ENCODE assay signal across 20 cellular contexts in the genomic region with DNA sequence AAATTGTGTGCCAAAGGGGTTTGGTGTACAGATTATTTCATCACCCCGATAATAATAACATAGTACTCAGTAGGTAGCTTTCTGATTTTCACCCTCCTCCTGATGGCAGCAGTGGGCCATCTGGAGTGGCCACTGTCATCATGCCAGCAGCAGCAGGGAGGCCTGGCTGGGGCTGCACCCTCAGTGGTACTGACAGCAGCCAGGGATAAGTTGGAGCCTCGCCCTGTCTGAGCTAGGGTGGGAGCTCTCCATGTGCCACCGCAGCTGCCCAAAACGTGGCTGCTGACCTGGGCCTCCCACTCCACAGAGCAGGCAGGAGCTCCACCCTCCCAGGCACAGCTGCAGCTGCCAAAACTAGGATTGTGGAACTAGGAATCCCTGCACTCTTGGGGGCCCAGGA.
DNase-seq lines count a peak whose midpoint lies in the region; ATAC-seq, FAIRE-seq and TF ChIP-seq lines count a peak whose summit lies in the region.
"Had no signal": no experiment of that assay in that cellular context is flagged by ENCODE, and none has a peak within 500 bp of the region (broad histone marks: within the 10 kb centered on the region; RNA-seq: fewer than 3 reads in every experiment).

No MANE protein-coding gene starts in this region.

- H3K56ac ChIP-seq in mesendoderm (ENCODE audit: low read length): no peak overlapping the region

- H3K4me2 ChIP-seq in K562 (ENCODE audit: insufficient read depth, low read length): no peak overlapping the region
- H3K4me2 ChIP-seq in mesendoderm (ENCODE audit: low read length): no peak overlapping the region

- no peaks in the 10 kb centered on the region for H3K79me1 ChIP-seq in mesendoderm (ENCODE audit: low read length)

- no peak overlapping the region for H2BK5ac ChIP-seq in mesendoderm (ENCODE audit: low read length)

- H3K27me3 ChIP-seq in right cardiac atrium (ENCODE audit: control insufficient read depth, insufficient read depth) (no peaks in the 10 kb centered on the region), right atrium auricular region (no peaks in the 10 kb centered on the region), K562 (ENCODE audit: control insufficient read depth in 2 of 2, insufficient read depth in 2 of 2, low read length in 2 of 2) (no peaks in the 10 kb centered on the region), mesendoderm (ENCODE audit: insufficient read depth, low read length, poor library complexity) (no peaks in the 10 kb centered on the region), ovary (no peaks in the 10 kb centered on the region)
- H3K27me3 ChIP-seq: breast epithelium, esophagus squamous epithelium, heart left ventricle, sigmoid colon had no signal

- H3K27ac ChIP-seq in right cardiac atrium (ENCODE audit: low read length) (no peak overlapping the region), right atrium auricular region (no peak overlapping the region), K562 (ENCODE audit: extremely low read depth, low read depth, low read length) (no peak overlapping the region), mesendoderm (ENCODE audit: low read depth, low read length) (no peak overlapping the region), ovary (no peak overlapping the region)
- H3K27ac ChIP-seq: breast epithelium, esophagus squamous epithelium, heart left ventricle, sigmoid colon had no signal

- no peak overlapping the region for H4K5ac ChIP-seq in mesendoderm (ENCODE audit: low read length)

- no peaks in the 10 kb centered on the region for H4K20me1 ChIP-seq in K562 (replicated peaks; ENCODE audit: control insufficient read depth, insufficient read depth, low read length)

- H3K4me3 ChIP-seq in right cardiac atrium (ENCODE audit: low read length): no peak overlapping the region
- H3K4me3 ChIP-seq in right atrium auricular region: no peak overlapping the region
- H3K4me3 ChIP-seq in K562: no peak overlapping the region
- no peak overlapping the region for H3K4me3 ChIP-seq in mesendoderm (ENCODE audit: low read length)
- no peak overlapping the region for H3K4me3 ChIP-seq in ovary
- H3K4me3 ChIP-seq: breast epithelium, esophagus squamous epithelium, heart left ventricle, sigmoid colon had no signal

- in situ Hi-C loops in K562 (cut with MboI): no loop called here

- no peaks in the 10 kb centered on the region for H3K9me1 ChIP-seq in K562 (ENCODE audit: control insufficient read depth, insufficient read depth, low read length)

- POLR2A ChIA-PET in K562 (lab: Yijun Ruan, JAX): interaction anchor here (1.2 kb wide), 1 partner anchor 11 kb away, joined by 4 read pairs; no protein-coding TSS in a partner anchor

- TF ChIP-seq EP300 in K562 (IDR thresholded peaks at IDR 0.05; ENCODE audit: low read length) (no peak), ovary (IDR thresholded peaks at IDR 0.05) (no peak)

- no peak overlapping the region for H3K9ac ChIP-seq in K562 (ENCODE audit: insufficient read depth in 1 of 2, low read depth in 2 of 2, low read length in 2 of 2)
- H3K9ac ChIP-seq in mesendoderm (ENCODE audit: low read length): no peak overlapping the region

- intact Hi-C loops in right cardiac atrium (cut with DNase I) (no loop called here), K562 (cut with micrococcal nuclease) (no loop called here), ovary (cut with DNase I) (no loop called here)

- H3K9me3 ChIP-seq in right cardiac atrium (ENCODE audit: control insufficient read depth, low read length) (no peaks in the 10 kb centered on the region), right atrium auricular region (no peaks in the 10 kb centered on the region), K562 (replicated peaks; ENCODE audit: control insufficient read depth, insufficient read depth, low read depth, low read length) (no peaks in the 10 kb centered on the region), ovary (no peaks in the 10 kb centered on the region)
- H3K9me3 ChIP-seq: sigmoid colon had no signal

- TF ChIP-seq CTCF in right atrium auricular region (IDR thresholded peaks at IDR 0.05): no peak
- TF ChIP-seq CTCF in K562 (IDR thresholded peaks at IDR 0.05 in 2 of 3, conservative IDR thresholded peaks at IDR 0.05 in 1 of 3; ENCODE audit: insufficient read depth in 2 of 3, low read depth in 1 of 3, low read length in 3 of 3): no peak
- no peak for TF ChIP-seq CTCF in ovary (IDR thresholded peaks at IDR 0.05)

- no peaks in the 10 kb centered on the region for H3K36me3 ChIP-seq in right atrium auricular region
- H3K36me3 ChIP-seq in K562 (ENCODE audit: control insufficient read depth, insufficient read depth, low read length): no peaks in the 10 kb centered on the region
- no peaks in the 10 kb centered on the region for H3K36me3 ChIP-seq in mesendoderm (ENCODE audit: control insufficient read depth, insufficient read depth, low read length)
- no peaks in the 10 kb centered on the region for H3K36me3 ChIP-seq in ovary
- H3K36me3 ChIP-seq: breast epithelium, esophagus squamous epithelium, heart left ventricle, sigmoid colon had no signal

- H3K79me2 ChIP-seq in K562 (ENCODE audit: control insufficient read depth, insufficient read depth, low read length): no peaks in the 10 kb centered on the region
- no peaks in the 10 kb centered on the region for H3K79me2 ChIP-seq in mesendoderm (ENCODE audit: control insufficient read depth, insufficient read depth, low read length)

- H2AFZ ChIP-seq in K562 (ENCODE audit: low read depth, low read length): no peak overlapping the region

- ATAC-seq in right cardiac atrium: no peak
- peak; percentile 46 for ATAC-seq in K562
- no peak for ATAC-seq in left lobe of liver
- ATAC-seq in esophagus mucosa: no peak
- ATAC-seq: activated T-helper 17 cell treated with anti-CD3 and anti-CD28 coated beads, Interleukin-2, amount 50 U/mL, for 72 hours had no signal

- no peak overlapping the region for H2BK120ac ChIP-seq in mesendoderm (ENCODE audit: low read depth, low read length)

- DNase-seq in right cardiac atrium (peak in 2 of 3 donors; percentile 6 to 47), right atrium auricular region (ENCODE audit: low spot score) (no peak), K562 (ENCODE audit: extremely low read depth in 1 of 4, low spot score in 3 of 4) (no peak), mesendoderm (peak; percentile 12), HT-29 (ENCODE audit: low spot score) (no peak), ovary (no peak), left lobe of liver (ENCODE audit: low spot score) (no peak)
- DNase-seq: activated CD4-positive, CD25-positive, alpha-beta regulatory T cell; activated naive CD8-positive, alpha-beta T cell treated with anti-CD3 and anti-CD28 coated beads, Interleukin-2, amount 50 U/mL, for 24 hours; esophagus squamous epithelium; IMR-90; NCI-H2107; sigmoid colon; stimulated activated CD4-positive, alpha-beta T cell treated with anti-CD3 and anti-CD28 coated beads, Interleukin-2, amount 100 ng/mL, for 24 hours; T-helper 2 cell had no signal

- TF ChIP-seq POLR2A in K562 (conservative IDR thresholded peaks at IDR 0.05): no peak
- TF ChIP-seq POLR2A in ovary (IDR thresholded peaks at IDR 0.05): no peak

- CTCF ChIA-PET in K562 (lab: Yijun Ruan, JAX; ENCODE audit: low intra/inter-chr PET ratio): no interaction called here

- no peak for FAIRE-seq in K562 (lab: Jason Lieb, UNC)
- FAIRE-seq: islet of Langerhans had no signal

- no peak overlapping the region for H3K18ac ChIP-seq in mesendoderm (ENCODE audit: low read length)

- no peak for TF ChIP-seq RAD21 in K562 (CRISPR knock-in tag; conservative IDR thresholded peaks at IDR 0.05 in 1 of 2, IDR thresholded peaks at IDR 0.05 in 1 of 2)

- H3K23ac ChIP-seq in mesendoderm (ENCODE audit: low read length): no peak overlapping the region

- BruUV-seq in K562 (replicated peaks; lab: Mats Ljungman, UMichigan): no TSS peak

- H3K4ac ChIP-seq in mesendoderm (ENCODE audit: low read depth, low read length): no peak overlapping the region

- H3K4me1 ChIP-seq in right cardiac atrium (ENCODE audit: control insufficient read depth, insufficient read depth, low read length) (no peaks in the 10 kb centered on the region), right atrium auricular region (no peaks in the 10 kb centered on the region), K562 (replicated peaks in 1 of 2; ENCODE audit: control insufficient read depth in 2 of 2, insufficient read depth in 2 of 2, low read length in 2 of 2) (peaks cover 0 to 2% of the 10 kb centered on the region in 2 experiments; a peak in 1 of 5 replicates), mesendoderm (ENCODE audit: control insufficient read depth, low read depth, low read length) (no peaks in the 10 kb centered on the region), ovary (ENCODE audit: insufficient read depth) (no peaks in the 10 kb centered on the region)
- H3K4me1 ChIP-seq: breast epithelium, esophagus squamous epithelium, heart left ventricle, sigmoid colon had no signal

- 67% methylated on average over 4 of the region's 4 CpGs for WGBS in right cardiac atrium
- WGBS in K562 (ENCODE audit: insufficient coverage, low coverage, missing lambda C conversion rate): 9% methylated on average over 4 of the region's 4 CpGs
- WGBS in mesendoderm (ENCODE audit: extremely low coverage, insufficient coverage, low lambda C conversion rate): no CpG with 5 or more reads among the region's 4 CpGs
- WGBS in ovary, 3 donors: 77 to 87% (median 82%) methylated on average over 3 to 4 of the region's 4 CpGs

- H2AK5ac ChIP-seq in mesendoderm (ENCODE audit: low read length): no peak overlapping the region

- no peak overlapping the region for H4K8ac ChIP-seq in mesendoderm (ENCODE audit: low read depth, low read length)

- H2BK15ac ChIP-seq in mesendoderm (replicated peaks; ENCODE audit: low read depth): no peak overlapping the region

TF ChIP-seq in K562, 482 proteins besides CTCF, POLR2A, EP300 and RAD21:
- no peak for TF ChIP-seq POLR2AphosphoS2 (IDR thresholded peaks at IDR 0.05; ENCODE audit: low read length)
- TF ChIP-seq POLR2G (IDR thresholded peaks at IDR 0.05; ENCODE audit: low read depth, low read length): peak; percentile 40; the same call in 1 of the 2 replicates

Comparison
In these comparisons a context has a peak if more than half of its experiments do, and no peak if none do; other contexts are left out.
1. DNase-seq: peak in right cardiac atrium (2 of 3) and mesendoderm (single experiment); none in right atrium auricular region (single experiment), K562 (0 of 4), HT-29 (single experiment), ovary (0 of 5) and left lobe of liver (single experiment).